ENCODE assay signal across 11 cellular contexts in the genomic region with DNA sequence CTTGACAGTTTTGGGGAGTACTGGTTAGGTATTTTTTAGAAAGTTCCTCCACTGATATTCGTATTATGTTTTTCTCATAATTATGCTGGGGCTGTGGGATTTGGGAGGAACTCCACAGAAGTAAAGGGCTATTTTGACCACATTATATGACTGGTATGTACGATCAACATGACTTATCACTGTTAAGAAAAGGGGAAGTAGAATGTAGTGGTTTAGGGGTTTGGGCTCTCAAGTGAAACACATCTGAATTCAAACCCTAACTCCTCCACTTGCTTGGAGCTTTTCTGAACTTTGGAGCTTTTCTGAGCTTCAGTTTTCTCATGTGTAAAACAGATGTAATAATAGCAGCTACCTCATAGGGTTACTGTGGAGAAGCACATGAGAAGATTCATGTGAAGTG.
DNase-seq lines count a peak whose midpoint lies in the region; ATAC-seq and FAIRE-seq lines count a peak whose summit lies in the region.
"Had no signal": no experiment of that assay in that cellular context is flagged by ENCODE, and none has a peak within 500 bp of the region (broad histone marks: within the 10 kb centered on the region; RNA-seq: fewer than 3 reads in every experiment).

No MANE protein-coding gene starts in this region.

- no peaks in the 10 kb centered on the region for H3K4me1 ChIP-seq in small intestine (ENCODE audit: control insufficient read depth in 2 of 2, insufficient read depth in 1 of 2, low read depth in 1 of 2, low read length in 1 of 2)

- WGBS in small intestine, 3 donors = 55 to 71% (median 62%) methylated on average over 2 of the region's 2 CpGs

- peak; percentile 99 for ATAC-seq in GM19395 (IDR thresholded peaks at IDR 0.05; ENCODE audit: unreplicated experiment)
- ATAC-seq in HG02970 (IDR thresholded peaks at IDR 0.05; ENCODE audit: low FRiP score, unreplicated experiment) = peak; percentile 80

- H3K27ac ChIP-seq in small intestine (ENCODE audit: low read depth in 1 of 2, low read length in 1 of 2) = no peak overlapping the region
- H3K27ac ChIP-seq: neutrophil had no signal

- no peak for FAIRE-seq in small intestine (lab: Jason Lieb, UNC)

- DNase-seq in GDM1 (lab: John Stamatoyannopoulos, UW) (peak; percentile 56), NAMALWA (ENCODE audit: low spot score) (peak; percentile 85), small intestine (no peak), NK-92 (lab: John Stamatoyannopoulos, UW; ENCODE audit: unreplicated experiment) (no peak), GM03348 (ENCODE audit: low spot score) (no peak), H4 (ENCODE audit: low spot score) (no peak)
- DNase-seq: dermis blood vessel endothelial cell, NCI-H1105 treated with DMSO at 0.1 percent for 48 hours had no signal

- H3K9me3 ChIP-seq in small intestine (ENCODE audit: control insufficient read depth, low read depth) = no peaks in the 10 kb centered on the region
- H3K9me3 ChIP-seq: neutrophil had no signal

- no peak overlapping the region for H3K4me3 ChIP-seq in small intestine (ENCODE audit: low read depth in 1 of 2, low read length in 2 of 2)

- no peaks in the 10 kb centered on the region for H3K36me3 ChIP-seq in small intestine (ENCODE audit: control insufficient read depth in 2 of 2, insufficient read depth in 2 of 2, low read length in 2 of 2)
- H3K36me3 ChIP-seq: neutrophil had no signal

- no peaks in the 10 kb centered on the region for H3K27me3 ChIP-seq in small intestine (ENCODE audit: control insufficient read depth in 2 of 2, insufficient read depth in 2 of 2, low read length in 2 of 2)
- H3K27me3 ChIP-seq: neutrophil had no signal

Comparison
In these comparisons a context has a peak if more than half of its experiments do, and no peak if none do; other contexts are left out.
1. DNase-seq: peak in GDM1 (single experiment) and NAMALWA (single experiment); none in small intestine (single experiment), NK-92 (single experiment), GM03348 (single experiment) and H4 (single experiment).